In genomic region chr11:65888163-65888814, GRCh38 we compare ENCODE assay signal across 1 cellular context.
TF ChIP-seq lines count a peak whose summit lies in the region.

Gene FIBP, minus strand, starts transcription at chr11:65888471. Its CDS starts 53 bp downstream, at chr11:65888418.

TF ChIP-seq in HepG2, 621 proteins besides CTCF, POLR2A, EP300 and RAD21 (continued from another document and continues in another):
- TF ChIP-seq ZNF407 (CRISPR knock-in tag; IDR thresholded peaks at IDR 0.05; ENCODE audit: not compliant biosample characterization) (peak; percentile 67), ZNF367 (CRISPR knock-in tag; IDR thresholded peaks at IDR 0.05; ENCODE audit: borderline replicate concordance) (no peak), ZNF782 (CRISPR knock-in tag; IDR thresholded peaks at IDR 0.05; ENCODE audit: borderline replicate concordance) (no peak), IRF2 (CRISPR knock-in tag; IDR thresholded peaks at IDR 0.05) (no peak), AGO1 (IDR thresholded peaks at IDR 0.05; ENCODE audit: low read depth, low read length, poor library complexity, severe bottlenecking) (peak; percentile 52), PITX1 (CRISPR knock-in tag; IDR thresholded peaks at IDR 0.05) (peak; percentile 72), DNMT1 (CRISPR knock-in tag; IDR thresholded peaks at IDR 0.05) (no peak), ELF3 (CRISPR knock-in tag; IDR thresholded peaks at IDR 0.05) (peak; percentile 96), TRIM22 (IDR thresholded peaks at IDR 0.05) (no peak), NCOA2 (CRISPR knock-in tag; IDR thresholded peaks at IDR 0.05) (0 out of 2 replicates have a peak, but pooled peaks have one; percentile 8), TMF1 (CRISPR knock-in tag; IDR thresholded peaks at IDR 0.05; ENCODE audit: low read depth) (peak; percentile 30; the same call in 1 of the 2 replicates), MXD1 (CRISPR knock-in tag; IDR thresholded peaks at IDR 0.05) (no peak; the same call in 1 of the 2 replicates), GRHL1 (CRISPR knock-in tag; conservative IDR thresholded peaks at IDR 0.05) (no peak), ZNF605 (CRISPR knock-in tag; IDR thresholded peaks at IDR 0.05) (peak; percentile 77), STAG1 (CRISPR knock-in tag; IDR thresholded peaks at IDR 0.05) (peak; percentile 53), GATA4 (IDR thresholded peaks at IDR 0.05; ENCODE audit: borderline replicate concordance, low read depth) (peak; percentile 77; the same call in 1 of the 2 replicates), ELF4 (CRISPR knock-in tag; IDR thresholded peaks at IDR 0.05; ENCODE audit: borderline replicate concordance) (0 out of 2 replicates have a peak, but pooled peaks have one; percentile 36), GABPA (IDR thresholded peaks at IDR 0.05; ENCODE audit: low read depth, low read length) (no peak), GABPA (CRISPR knock-in tag; IDR thresholded peaks at IDR 0.05; ENCODE audit: low read depth) (peak; percentile 93), SP4 (CRISPR knock-in tag; IDR thresholded peaks at IDR 0.05) (peak; percentile 76), ELF1 (CRISPR knock-in tag; IDR thresholded peaks at IDR 0.05) (peak; percentile 98), ZNF441 (CRISPR knock-in tag; IDR thresholded peaks at IDR 0.05; ENCODE audit: borderline replicate concordance) (0 out of 2 replicates have a peak, but pooled peaks have one; percentile 23), CBFB (CRISPR knock-in tag; IDR thresholded peaks at IDR 0.05) (peak; percentile 81; the same call in 1 of the 2 replicates), ZNF263 (CRISPR knock-in tag; IDR thresholded peaks at IDR 0.05) (peak; percentile 96), DMAP1 (CRISPR knock-in tag; IDR thresholded peaks at IDR 0.05) (peak; percentile 71), HIVEP1 (CRISPR knock-in tag; IDR thresholded peaks at IDR 0.05) (peak; percentile 55; the same call in 1 of the 2 replicates), ZNF430 (CRISPR knock-in tag; IDR thresholded peaks at IDR 0.05) (peak; percentile 79)
- TF ChIP-seq, protein P1, sequence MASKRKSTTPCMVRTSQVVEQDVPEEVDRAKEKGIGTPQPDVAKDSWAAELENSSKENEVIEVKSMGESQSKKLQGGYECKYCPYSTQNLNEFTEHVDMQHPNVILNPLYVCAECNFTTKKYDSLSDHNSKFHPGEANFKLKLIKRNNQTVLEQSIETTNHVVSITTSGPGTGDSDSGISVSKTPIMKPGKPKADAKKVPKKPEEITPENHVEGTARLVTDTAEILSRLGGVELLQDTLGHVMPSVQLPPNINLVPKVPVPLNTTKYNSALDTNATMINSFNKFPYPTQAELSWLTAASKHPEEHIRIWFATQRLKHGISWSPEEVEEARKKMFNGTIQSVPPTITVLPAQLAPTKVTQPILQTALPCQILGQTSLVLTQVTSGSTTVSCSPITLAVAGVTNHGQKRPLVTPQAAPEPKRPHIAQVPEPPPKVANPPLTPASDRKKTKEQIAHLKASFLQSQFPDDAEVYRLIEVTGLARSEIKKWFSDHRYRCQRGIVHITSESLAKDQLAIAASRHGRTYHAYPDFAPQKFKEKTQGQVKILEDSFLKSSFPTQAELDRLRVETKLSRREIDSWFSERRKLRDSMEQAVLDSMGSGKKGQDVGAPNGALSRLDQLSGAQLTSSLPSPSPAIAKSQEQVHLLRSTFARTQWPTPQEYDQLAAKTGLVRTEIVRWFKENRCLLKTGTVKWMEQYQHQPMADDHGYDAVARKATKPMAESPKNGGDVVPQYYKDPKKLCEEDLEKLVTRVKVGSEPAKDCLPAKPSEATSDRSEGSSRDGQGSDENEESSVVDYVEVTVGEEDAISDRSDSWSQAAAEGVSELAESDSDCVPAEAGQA (IDR thresholded peaks at IDR 0.05; ENCODE audit: low read depth) = peak; percentile 83; the same call in 1 of the 2 replicates
- TF ChIP-seq, protein P1 (CRISPR knock-in tag; IDR thresholded peaks at IDR 0.05; ENCODE audit: borderline replicate concordance) = no peak
- TF ChIP-seq, protein P2, sequence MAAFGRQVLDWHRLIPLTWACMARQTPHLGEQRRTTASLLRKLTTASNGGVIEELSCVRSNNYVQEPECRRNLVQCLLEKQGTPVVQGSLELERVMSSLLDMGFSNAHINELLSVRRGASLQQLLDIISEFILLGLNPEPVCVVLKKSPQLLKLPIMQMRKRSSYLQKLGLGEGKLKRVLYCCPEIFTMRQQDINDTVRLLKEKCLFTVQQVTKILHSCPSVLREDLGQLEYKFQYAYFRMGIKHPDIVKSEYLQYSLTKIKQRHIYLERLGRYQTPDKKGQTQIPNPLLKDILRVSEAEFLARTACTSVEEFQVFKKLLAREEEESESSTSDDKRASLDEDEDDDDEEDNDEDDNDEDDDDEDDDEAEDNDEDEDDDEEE (CRISPR knock-in tag; IDR thresholded peaks at IDR 0.05) = peak; percentile 17; the same call in 1 of the 2 replicates
- TF ChIP-seq, protein P3, sequence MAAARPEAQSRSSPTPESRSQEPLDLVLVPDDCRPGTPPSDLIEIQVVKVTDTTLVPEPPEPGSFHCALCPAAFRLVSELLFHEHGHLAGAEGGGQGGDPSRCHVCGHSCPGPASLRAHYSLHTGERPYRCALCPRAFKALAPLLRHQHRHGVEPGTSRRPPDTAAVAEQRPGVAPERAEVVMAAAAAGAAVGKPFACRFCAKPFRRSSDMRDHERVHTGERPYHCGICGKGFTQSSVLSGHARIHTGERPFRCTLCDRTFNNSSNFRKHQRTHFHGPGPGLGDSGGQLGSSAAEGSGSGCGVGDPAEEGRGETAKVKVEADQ (CRISPR knock-in tag; IDR thresholded peaks at IDR 0.05; ENCODE audit: borderline replicate concordance) = no peak
- TF ChIP-seq, protein P4, sequence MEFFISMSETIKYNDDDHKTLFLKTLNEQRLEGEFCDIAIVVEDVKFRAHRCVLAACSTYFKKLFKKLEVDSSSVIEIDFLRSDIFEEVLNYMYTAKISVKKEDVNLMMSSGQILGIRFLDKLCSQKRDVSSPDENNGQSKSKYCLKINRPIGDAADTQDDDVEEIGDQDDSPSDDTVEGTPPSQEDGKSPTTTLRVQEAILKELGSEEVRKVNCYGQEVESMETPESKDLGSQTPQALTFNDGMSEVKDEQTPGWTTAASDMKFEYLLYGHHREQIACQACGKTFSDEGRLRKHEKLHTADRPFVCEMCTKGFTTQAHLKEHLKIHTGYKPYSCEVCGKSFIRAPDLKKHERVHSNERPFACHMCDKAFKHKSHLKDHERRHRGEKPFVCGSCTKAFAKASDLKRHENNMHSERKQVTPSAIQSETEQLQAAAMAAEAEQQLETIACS (CRISPR knock-in tag; IDR thresholded peaks at IDR 0.05) = peak; percentile 65
- TF ChIP-seq, protein P5, sequence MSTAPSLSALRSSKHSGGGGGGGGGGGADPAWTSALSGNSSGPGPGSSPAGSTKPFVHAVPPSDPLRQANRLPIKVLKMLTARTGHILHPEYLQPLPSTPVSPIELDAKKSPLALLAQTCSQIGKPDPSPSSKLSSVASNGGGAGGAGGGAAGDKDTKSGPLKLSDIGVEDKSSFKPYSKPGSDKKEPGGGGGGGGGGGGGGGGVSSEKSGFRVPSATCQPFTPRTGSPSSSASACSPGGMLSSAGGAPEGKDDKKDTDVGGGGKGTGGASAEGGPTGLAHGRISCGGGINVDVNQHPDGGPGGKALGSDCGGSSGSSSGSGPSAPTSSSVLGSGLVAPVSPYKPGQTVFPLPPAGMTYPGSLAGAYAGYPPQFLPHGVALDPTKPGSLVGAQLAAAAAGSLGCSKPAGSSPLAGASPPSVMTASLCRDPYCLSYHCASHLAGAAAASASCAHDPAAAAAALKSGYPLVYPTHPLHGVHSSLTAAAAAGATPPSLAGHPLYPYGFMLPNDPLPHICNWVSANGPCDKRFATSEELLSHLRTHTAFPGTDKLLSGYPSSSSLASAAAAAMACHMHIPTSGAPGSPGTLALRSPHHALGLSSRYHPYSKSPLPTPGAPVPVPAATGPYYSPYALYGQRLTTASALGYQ (CRISPR knock-in tag; IDR thresholded peaks at IDR 0.05) = no peak
